In genomic region chr4:56737666-56738065, GRCh38 we compare ENCODE assay signal across 21 cellular contexts.
"Had no signal": no experiment of that assay in that cellular context is flagged by ENCODE, and none has a peak within 500 bp of the region (broad histone marks: within the 10 kb centered on the region; RNA-seq: fewer than 3 reads in every experiment).

No MANE protein-coding gene starts in this region.

- H3K27me3 Mint-ChIP-seq: activated CD4-positive, alpha-beta T cell treated with anti-CD3 and anti-CD28 coated beads for 36 hours; stimulated activated naive CD8-positive, alpha-beta T cell treated with anti-CD3 and anti-CD28 coated beads, Interleukin-15, amount 100 ng/mL, for 72 hours had no signal

- H3K36me3 ChIP-seq: adrenal gland, cardiac muscle cell, gastroesophageal sphincter, heart right ventricle, ovary, right lobe of liver, upper lobe of left lung had no signal

- H3K27me3 ChIP-seq: adrenal gland, cardiac muscle cell, gastroesophageal sphincter, heart right ventricle, ovary, right lobe of liver, upper lobe of left lung had no signal

- ATAC-seq: activated CD4-positive, alpha-beta T cell treated with anti-CD3 and anti-CD28 coated beads for 36 hours; activated naive CD4-positive, alpha-beta T cell treated with anti-CD3 and anti-CD28 coated beads, Interleukin-2, amount 50 U/mL, for 72 hours; effector memory CD8-positive, alpha-beta T cell; gastroesophageal sphincter; heart right ventricle; naive thymus-derived CD8-positive, alpha-beta T cell; right lobe of liver; stimulated activated naive CD8-positive, alpha-beta T cell treated with anti-CD3 and anti-CD28 coated beads, Interleukin-15, amount 100 ng/mL, for 72 hours; WTC11 had no signal

- H3K4me1 Mint-ChIP-seq: immature natural killer cell; stimulated activated naive CD8-positive, alpha-beta T cell treated with anti-CD3 and anti-CD28 coated beads, Interleukin-15, amount 100 ng/mL, for 72 hours; WTC11 had no signal

- H3K9me3 ChIP-seq: adrenal gland, gastroesophageal sphincter, heart right ventricle, ovary, right lobe of liver, upper lobe of left lung had no signal

- H3K4me3 ChIP-seq: adrenal gland, cardiac muscle cell, gastroesophageal sphincter, heart right ventricle, ovary, right lobe of liver, upper lobe of left lung had no signal

- H3K27ac Mint-ChIP-seq: activated CD4-positive, alpha-beta T cell treated with anti-CD3 and anti-CD28 coated beads for 36 hours; activated naive CD4-positive, alpha-beta T cell treated with anti-CD3 and anti-CD28 coated beads, Interleukin-2, amount 50 U/mL, for 72 hours; effector memory CD8-positive, alpha-beta T cell; stimulated activated naive CD8-positive, alpha-beta T cell treated with anti-CD3 and anti-CD28 coated beads, Interleukin-15, amount 100 ng/mL, for 72 hours; T-helper 2 cell treated with Interferon-gamma antibody and Interleukin-4, amounts not matched to agents 5 μg/mL and 100 μg/mL, for 36 hours; WTC11 had no signal

- H3K27ac ChIP-seq: adrenal gland, cardiac muscle cell, gastroesophageal sphincter, heart right ventricle, ovary, right lobe of liver, upper lobe of left lung had no signal

- H3K4me3 Mint-ChIP-seq: activated CD4-positive, alpha-beta T cell treated with anti-CD3 and anti-CD28 coated beads for 36 hours; effector memory CD8-positive, alpha-beta T cell; immature natural killer cell; naive thymus-derived CD8-positive, alpha-beta T cell; stimulated activated naive CD8-positive, alpha-beta T cell treated with anti-CD3 and anti-CD28 coated beads, Interleukin-15, amount 100 ng/mL, for 72 hours; T-helper 2 cell treated with Interferon-gamma antibody and Interleukin-4, amounts not matched to agents 5 μg/mL and 100 μg/mL, for 36 hours; WTC11 had no signal

- H3K4me1 ChIP-seq: adrenal gland, gastroesophageal sphincter, right lobe of liver, upper lobe of left lung had no signal

- FAIRE-seq: small intestine, TTC549 had no signal

- H3K9me3 Mint-ChIP-seq: effector memory CD8-positive, alpha-beta T cell; immature natural killer cell; naive thymus-derived CD8-positive, alpha-beta T cell; stimulated activated naive CD8-positive, alpha-beta T cell treated with anti-CD3 and anti-CD28 coated beads, Interleukin-15, amount 100 ng/mL, for 72 hours; T-helper 2 cell treated with Interferon-gamma antibody and Interleukin-4, amounts not matched to agents 5 μg/mL and 100 μg/mL, for 36 hours had no signal

- DNase-seq: activated CD4-positive, alpha-beta T cell treated with anti-CD3 and anti-CD28 coated beads for 36 hours; activated CD4-positive, alpha-beta T cell treated with anti-CD3 and anti-CD28 coated beads, Interleukin-2, amount 50 U/mL, for 48 hours; activated gamma-delta T cell treated with Interleukin-2 at 50 U/mL for 16 hours; adrenal gland; effector memory CD8-positive, alpha-beta T cell; heart right ventricle; immature natural killer cell; naive thymus-derived CD8-positive, alpha-beta T cell; ovary; right lobe of liver; small intestine; stimulated activated CD4-positive, alpha-beta T cell treated with anti-CD3 and anti-CD28 coated beads, Interleukin-15, amount 100 ng/mL, for 24 hours; stimulated activated CD4-positive, alpha-beta T cell treated with anti-CD3 and anti-CD28 coated beads, Interleukin-2, amount 100 ng/mL, for 48 hours; stimulated activated naive CD8-positive, alpha-beta T cell treated with anti-CD3 and anti-CD28 coated beads, Interleukin-15, amount 100 ng/mL, for 72 hours had no signal

- H3K36me3 Mint-ChIP-seq: immature natural killer cell; naive thymus-derived CD8-positive, alpha-beta T cell; WTC11 had no signal
